Comparison of ENCODE assay signal across 28 cellular contexts in the genomic region with DNA sequence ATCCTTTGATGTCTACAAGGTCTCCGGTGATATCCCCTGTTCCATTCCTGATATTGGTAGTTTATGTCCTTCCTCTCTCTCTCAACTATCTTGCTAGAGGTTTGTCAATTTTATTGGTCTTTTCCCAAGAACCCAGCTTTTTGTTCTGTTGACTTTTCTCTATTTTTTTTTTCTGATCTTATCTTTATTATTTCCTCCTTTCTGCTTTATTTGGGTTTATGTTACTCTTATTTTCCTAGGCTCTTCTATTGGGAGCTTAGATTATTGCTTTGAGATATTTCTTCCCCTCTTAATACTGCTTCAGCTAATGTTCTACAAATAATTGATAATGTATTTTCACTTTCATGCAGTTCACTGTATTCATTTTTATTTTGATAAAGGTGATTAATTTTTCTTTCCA.
"Had no signal": no experiment of that assay in that cellular context is flagged by ENCODE, and none has a peak within 500 bp of the region (broad histone marks: within the 10 kb centered on the region; RNA-seq: fewer than 3 reads in every experiment).

No MANE protein-coding gene starts in this region.

- H3K79me2 ChIP-seq: parathyroid adenoma had no signal

- H3K4me2 ChIP-seq: neural progenitor cell, smooth muscle cell had no signal

- H3K27ac Mint-ChIP-seq: naive thymus-derived CD4-positive, alpha-beta T cell; neural progenitor cell had no signal

- H3K36me3 ChIP-seq: esophagus squamous epithelium, heart right ventricle, left lung, neural progenitor cell, prostate gland, right atrium auricular region, stomach, thyroid gland, vagina had no signal

- H3K9me3 Mint-ChIP-seq: effector memory CD8-positive, alpha-beta T cell; naive thymus-derived CD4-positive, alpha-beta T cell; nephron; neural progenitor cell had no signal

- ATAC-seq: effector memory CD8-positive, alpha-beta T cell; heart right ventricle; left cardiac atrium; left lung; naive thymus-derived CD4-positive, alpha-beta T cell; sciatic nerve had no signal

- H3K27ac ChIP-seq: esophagus squamous epithelium, heart right ventricle, left lung, neural progenitor cell, parathyroid adenoma, prostate gland, right atrium auricular region, stomach, thyroid gland, vagina had no signal

- H3K4me1 ChIP-seq: esophagus squamous epithelium, heart right ventricle, left lung, neural progenitor cell, parathyroid adenoma, prostate gland, right atrium auricular region, stomach, thyroid gland, vagina had no signal

- DNase-seq: effector memory CD8-positive, alpha-beta T cell; erythroblast; esophagus squamous epithelium; foreskin melanocyte; glutamatergic neuron; heart right ventricle; hippocampal formation; left cardiac atrium; left lung; mesenchymal stem cell; midbrain; naive thymus-derived CD4-positive, alpha-beta T cell; stimulated activated CD4-positive, alpha-beta T cell treated with anti-CD3 and anti-CD28 coated beads, Interleukin-12 subunit alpha, Interleukin-12 subunit beta, amount 100 ng/mL, for 4 hours; stimulated activated CD4-positive, alpha-beta T cell treated with anti-CD3 and anti-CD28 coated beads, Interleukin-1b, Interleukin-23, amount 100 ng/mL, for 48 hours; stimulated activated CD4-positive, alpha-beta T cell treated with anti-CD3 and anti-CD28 coated beads, Interleukin-4, amount 100 ng/mL, for 1 hour; stimulated activated CD8-positive, alpha-beta memory T cell treated with anti-CD3 and anti-CD28 coated beads, Interleukin-4, amount 100 ng/mL, for 48 hours; stimulated activated naive CD4-positive, alpha-beta T cell treated with Interleukin-2 at 50 U/mL for 16 hours; stomach; thyroid gland; trophoblast cell had no signal

- H2AFZ ChIP-seq: neural progenitor cell had no signal

- H3K4me3 ChIP-seq: esophagus squamous epithelium, heart right ventricle, left lung, neural progenitor cell, prostate gland, right atrium auricular region, smooth muscle cell, stomach, thyroid gland, vagina had no signal

- H3K27me3 ChIP-seq: esophagus squamous epithelium, left lung, neural progenitor cell, right atrium auricular region, stomach, thyroid gland, vagina had no signal

- H3K4me3 Mint-ChIP-seq: effector memory CD8-positive, alpha-beta T cell; naive thymus-derived CD4-positive, alpha-beta T cell; nephron; neural progenitor cell had no signal

- H3K27me3 Mint-ChIP-seq: effector memory CD8-positive, alpha-beta T cell; naive thymus-derived CD4-positive, alpha-beta T cell had no signal

- H3K9me3 ChIP-seq: esophagus squamous epithelium, heart right ventricle, left lung, prostate gland, right atrium auricular region, stomach, thyroid gland, vagina had no signal

- H3K9ac ChIP-seq: neural progenitor cell, parathyroid adenoma had no signal

- H3K36me3 Mint-ChIP-seq: neural progenitor cell had no signal
